In genomic region chr1:43970911-43971310, GRCh38 we compare ENCODE assay signal across 1 cellular context.
TF ChIP-seq lines count a peak whose summit lies in the region.

No MANE protein-coding gene starts in this region.

TF ChIP-seq in K562, 482 proteins besides CTCF, POLR2A, EP300 and RAD21:
- TF ChIP-seq ZNF764 (CRISPR knock-in tag; IDR thresholded peaks at IDR 0.05; ENCODE audit: low read depth) (no peak), POLR2H (tag; IDR thresholded peaks at IDR 0.05; ENCODE audit: low read depth) (no peak), SLC30A9 (CRISPR knock-in tag; IDR thresholded peaks at IDR 0.05) (no peak), TAF9B (IDR thresholded peaks at IDR 0.05; ENCODE audit: partially characterized antibody) (no peak)
